Comparison of ENCODE assay signal across 14 cellular contexts in genomic region chr22:46187862-46188261, GRCh38.
"Had no signal": no experiment of that assay in that cellular context is flagged by ENCODE, and none has a peak within 500 bp of the region (broad histone marks: within the 10 kb centered on the region; RNA-seq: fewer than 3 reads in every experiment).

No MANE protein-coding gene starts in this region.

- FAIRE-seq: colon, endometrium, kidney had no signal

- H3K4me3 ChIP-seq: sigmoid colon had no signal

- DNase-seq: activated naive CD4-positive, alpha-beta T cell treated with Interleukin-2 at 50 U/mL for 16 hours; activated naive CD8-positive, alpha-beta T cell treated with anti-CD3 and anti-CD28 coated beads, Interleukin-2, amount 50 U/mL, for 24 hours; activated T-cell treated with anti-CD3 and anti-CD28 coated beads for 4 hours; aorta; hypothalamus; kidney; sigmoid colon; stimulated activated CD4-positive, alpha-beta T cell treated with anti-CD3 and anti-CD28 coated beads, Interleukin-1b, Interleukin-23, amount 100 ng/mL, for 48 hours; T-cell; T1000 had no signal

- H3K27me3 ChIP-seq: sigmoid colon had no signal

- H3K4me1 ChIP-seq: sigmoid colon had no signal

- H3K27ac ChIP-seq: sigmoid colon had no signal

- ATAC-seq: activated CD4-positive, CD25-positive, alpha-beta regulatory T cell treated with anti-CD3 and anti-CD28 coated beads, Interleukin-2, amount 50 U/mL, for 24 hours; activated naive CD8-positive, alpha-beta T cell treated with anti-CD3 and anti-CD28 coated beads, Interleukin-2, amount 50 U/mL, for 24 hours; esophagus mucosa; T-cell had no signal
